30 cellular contexts compared by ENCODE assay signal in genomic region chr4:54209617-54210016, GRCh38. TPM values are rescaled to one million over a fixed set of nuclear protein-coding genes. Genes with fewer than 3 reads are reported as not detected.
DNase-seq lines count a peak whose midpoint lies in the region; ATAC-seq and TF ChIP-seq lines count a peak whose summit lies in the region.
"Had no signal": no experiment of that assay in that cellular context is flagged by ENCODE, and none has a peak within 500 bp of the region (broad histone marks: within the 10 kb centered on the region; RNA-seq: fewer than 3 reads in every experiment).

No MANE protein-coding gene starts in this region.

- peak overlapping the region; percentile 30; the same call in 1 of the 2 replicates for H2AFZ ChIP-seq in OCI-LY7 (ENCODE audit: low read length)
- H2AFZ ChIP-seq in PC-3 (ENCODE audit: low read length) = no peak overlapping the region

- no peaks in the 10 kb centered on the region for H3K4me1 ChIP-seq in OCI-LY7 (ENCODE audit: insufficient read depth, low read length, poor library complexity, severe bottlenecking)
- no peaks in the 10 kb centered on the region for H3K4me1 ChIP-seq in PC-3 (ENCODE audit: insufficient read depth, low read length)
- H3K4me1 ChIP-seq: A549; BE2C; BLaER1; BLaER1 treated with 17β-estradiol and CSF1 and Interleukin-3, amounts not matched to agents 10 nM and 100 nM had no signal

- no peak overlapping the region for H3K27ac ChIP-seq in OCI-LY7 (ENCODE audit: low read depth, low read length, poor library complexity, severe bottlenecking)
- H3K27ac ChIP-seq in PC-3 (ENCODE audit: low read length) = no peak overlapping the region
- H3K27ac ChIP-seq: 22Rv1; A549; BLaER1; BLaER1 treated with 17β-estradiol and CSF1 and Interleukin-3, amounts not matched to agents 10 nM and 100 nM; C4-2B had no signal

- H3K9me2 ChIP-seq in OCI-LY7 (ENCODE audit: insufficient read depth, low read length) (no peaks in the 10 kb centered on the region), PC-3 (replicated peaks; ENCODE audit: low read length) (no peaks in the 10 kb centered on the region)

- CTCF ChIA-PET in OCI-LY7 (lab: Charles Lee; ENCODE audit: unreplicated experiment) = no interaction called here
- CTCF ChIA-PET in PC-3 (lab: Charles Lee) = no interaction called here

- H4K20me1 ChIP-seq in OCI-LY7 (ENCODE audit: insufficient read depth, low read length) (no peaks in the 10 kb centered on the region), PC-3 (ENCODE audit: low read length) (no peaks in the 10 kb centered on the region)
- H4K20me1 ChIP-seq: BLaER1; BLaER1 treated with 17β-estradiol and CSF1 and Interleukin-3, amounts not matched to agents 10 nM and 100 nM had no signal

- H3K4me3 ChIP-seq in OCI-LY7 (ENCODE audit: low read depth, low read length, poor library complexity, severe bottlenecking) = no peak overlapping the region
- no peak overlapping the region for H3K4me3 ChIP-seq in PC-3 (ENCODE audit: low read length)
- H3K4me3 ChIP-seq: A549; BLaER1; BLaER1 treated with 17β-estradiol and CSF1 and Interleukin-3, amounts not matched to agents 10 nM and 100 nM had no signal

- H3K9me3 ChIP-seq in OCI-LY7 (ENCODE audit: low read length) (0 out of 2 replicates have a peak, but pooled peaks cover 7% of the 10 kb centered on the region), PC-3 (ENCODE audit: low read length) (no peaks in the 10 kb centered on the region)
- H3K9me3 ChIP-seq: A549; BE2C; BLaER1; BLaER1 treated with 17β-estradiol and CSF1 and Interleukin-3, amounts not matched to agents 10 nM and 100 nM; Caco-2 had no signal

- no peak for TF ChIP-seq CTCF in OCI-LY7 (conservative IDR thresholded peaks at IDR 0.05; ENCODE audit: low read length)
- no peak for TF ChIP-seq CTCF in PC-3 (conservative IDR thresholded peaks at IDR 0.05; ENCODE audit: low read depth, low read length)

- intact Hi-C loops in OCI-LY7 (cut with micrococcal nuclease; ENCODE audit: unreplicated experiment) = no loop called here
- intact Hi-C loops in PC-3 (cut with micrococcal nuclease) = no loop called here

- H3K9ac ChIP-seq in PC-3 (ENCODE audit: low read length) = no peak overlapping the region
- H3K9ac ChIP-seq: BLaER1; BLaER1 treated with 17β-estradiol and CSF1 and Interleukin-3, amounts not matched to agents 10 nM and 100 nM had no signal

- BruUV-seq in OCI-LY7 (replicated peaks; lab: Mats Ljungman, UMichigan) (no TSS peak), PC-3 (replicated peaks; lab: Mats Ljungman, UMichigan) (no TSS peak)

- no peaks in the 10 kb centered on the region for H3F3A ChIP-seq in PC-3 (ENCODE audit: low read length, unreplicated experiment)

- DNase-seq in OCI-LY7 (ENCODE audit: low spot score) (no peak), PC-3 (peak; percentile 43), RKO (ENCODE audit: low spot score) (no peak), NCI-H1105 (lab: John Stamatoyannopoulos, UW) (no peak)
- DNase-seq: 8988T; ACHN; AML-193; BE2C; C1 segment of cervical spinal cord; Caco-2; Calu3; CD4-positive, alpha-beta memory T cell; CD4-positive, alpha-beta T cell; CD4-positive, CD25-positive, alpha-beta regulatory T cell; CD8-positive, alpha-beta memory T cell; CD8-positive, alpha-beta T cell; COR-L47; DMS 273 treated with DMSO at 0.1 percent for 48 hours; DMS153; DMS53; DMS79; DMS79 treated with DMSO at 0.1 percent for 48 hours; DND-41; EL had no signal

- H3K79me2 ChIP-seq in OCI-LY7 (ENCODE audit: insufficient read depth, low read depth, low read length) (no peaks in the 10 kb centered on the region), PC-3 (ENCODE audit: low read length) (no peaks in the 10 kb centered on the region)

- no peaks in the 10 kb centered on the region for H3K36me3 ChIP-seq in OCI-LY7 (ENCODE audit: insufficient read depth, low read length)
- H3K36me3 ChIP-seq in PC-3 (ENCODE audit: low read depth, low read length) = no peaks in the 10 kb centered on the region
- H3K36me3 ChIP-seq: BE2C; BLaER1; BLaER1 treated with 17β-estradiol and CSF1 and Interleukin-3, amounts not matched to agents 10 nM and 100 nM had no signal

- ATAC-seq in PC-3 = peak; percentile 90
- ATAC-seq: A549; CD8-positive, alpha-beta T cell had no signal

- H3K4me2 ChIP-seq in OCI-LY7 (ENCODE audit: low read length) = no peak overlapping the region
- H3K4me2 ChIP-seq in PC-3 (ENCODE audit: low read length) = no peak overlapping the region
- H3K4me2 ChIP-seq: A549; BLaER1; BLaER1 treated with 17β-estradiol and CSF1 and Interleukin-3, amounts not matched to agents 10 nM and 100 nM had no signal

- no peaks in the 10 kb centered on the region for H3K27me3 ChIP-seq in PC-3 (ENCODE audit: low read length)
- H3K27me3 ChIP-seq: BE2C; BLaER1; BLaER1 treated with 17β-estradiol and CSF1 and Interleukin-3, amounts not matched to agents 10 nM and 100 nM had no signal

- POLR2A ChIA-PET in OCI-LY7 (lab: Charles Lee) (no interaction called here), PC-3 (lab: Charles Lee; ENCODE audit: unreplicated experiment) (no interaction called here)

RNA-seq across cellular contexts. Expression of gene PDGFRA, which starts 19.5 kb away (rescaled TPM):
- not detected in 2 replicates for total RNA-seq in OCI-LY7 (2014; rRNA removed; shearing (Covaris generic))
- total RNA-seq in OCI-LY7 (2022) = not detected in 2 replicates
- 1.1 and 1.9 TPM in 2 replicates for total RNA-seq in PC-3 (2014; rRNA removed)
- total RNA-seq: B cell; Calu3; CD4-positive, alpha-beta memory T cell; CD4-positive, alpha-beta T cell; CD4-positive, CD25-positive, alpha-beta regulatory T cell; CD8-positive, alpha-beta memory T cell; CD8-positive, alpha-beta T cell had no signal
